ENCODE assay signal across 1 cellular context in genomic region chr2:69827796-69828540, GRCh38.
TF ChIP-seq lines count a peak whose summit lies in the region.

No MANE protein-coding gene starts in this region.

TF ChIP-seq in GM23338, 12 proteins besides CTCF, POLR2A, EP300 and RAD21 (continued from another document):
- TF ChIP-seq, protein P1, sequence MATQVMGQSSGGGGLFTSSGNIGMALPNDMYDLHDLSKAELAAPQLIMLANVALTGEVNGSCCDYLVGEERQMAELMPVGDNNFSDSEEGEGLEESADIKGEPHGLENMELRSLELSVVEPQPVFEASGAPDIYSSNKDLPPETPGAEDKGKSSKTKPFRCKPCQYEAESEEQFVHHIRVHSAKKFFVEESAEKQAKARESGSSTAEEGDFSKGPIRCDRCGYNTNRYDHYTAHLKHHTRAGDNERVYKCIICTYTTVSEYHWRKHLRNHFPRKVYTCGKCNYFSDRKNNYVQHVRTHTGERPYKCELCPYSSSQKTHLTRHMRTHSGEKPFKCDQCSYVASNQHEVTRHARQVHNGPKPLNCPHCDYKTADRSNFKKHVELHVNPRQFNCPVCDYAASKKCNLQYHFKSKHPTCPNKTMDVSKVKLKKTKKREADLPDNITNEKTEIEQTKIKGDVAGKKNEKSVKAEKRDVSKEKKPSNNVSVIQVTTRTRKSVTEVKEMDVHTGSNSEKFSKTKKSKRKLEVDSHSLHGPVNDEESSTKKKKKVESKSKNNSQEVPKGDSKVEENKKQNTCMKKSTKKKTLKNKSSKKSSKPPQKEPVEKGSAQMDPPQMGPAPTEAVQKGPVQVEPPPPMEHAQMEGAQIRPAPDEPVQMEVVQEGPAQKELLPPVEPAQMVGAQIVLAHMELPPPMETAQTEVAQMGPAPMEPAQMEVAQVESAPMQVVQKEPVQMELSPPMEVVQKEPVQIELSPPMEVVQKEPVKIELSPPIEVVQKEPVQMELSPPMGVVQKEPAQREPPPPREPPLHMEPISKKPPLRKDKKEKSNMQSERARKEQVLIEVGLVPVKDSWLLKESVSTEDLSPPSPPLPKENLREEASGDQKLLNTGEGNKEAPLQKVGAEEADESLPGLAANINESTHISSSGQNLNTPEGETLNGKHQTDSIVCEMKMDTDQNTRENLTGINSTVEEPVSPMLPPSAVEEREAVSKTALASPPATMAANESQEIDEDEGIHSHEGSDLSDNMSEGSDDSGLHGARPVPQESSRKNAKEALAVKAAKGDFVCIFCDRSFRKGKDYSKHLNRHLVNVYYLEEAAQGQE (IDR thresholded peaks at IDR 0.05; ENCODE audit: unreplicated experiment): no peak
- no peak for TF ChIP-seq ZNF331 (CRISPR knock-in tag; IDR thresholded peaks at IDR 0.05; ENCODE audit: low read depth)
- no peak for TF ChIP-seq STAT1 (IDR thresholded peaks at IDR 0.05; ENCODE audit: unreplicated experiment)
- TF ChIP-seq, protein P2, sequence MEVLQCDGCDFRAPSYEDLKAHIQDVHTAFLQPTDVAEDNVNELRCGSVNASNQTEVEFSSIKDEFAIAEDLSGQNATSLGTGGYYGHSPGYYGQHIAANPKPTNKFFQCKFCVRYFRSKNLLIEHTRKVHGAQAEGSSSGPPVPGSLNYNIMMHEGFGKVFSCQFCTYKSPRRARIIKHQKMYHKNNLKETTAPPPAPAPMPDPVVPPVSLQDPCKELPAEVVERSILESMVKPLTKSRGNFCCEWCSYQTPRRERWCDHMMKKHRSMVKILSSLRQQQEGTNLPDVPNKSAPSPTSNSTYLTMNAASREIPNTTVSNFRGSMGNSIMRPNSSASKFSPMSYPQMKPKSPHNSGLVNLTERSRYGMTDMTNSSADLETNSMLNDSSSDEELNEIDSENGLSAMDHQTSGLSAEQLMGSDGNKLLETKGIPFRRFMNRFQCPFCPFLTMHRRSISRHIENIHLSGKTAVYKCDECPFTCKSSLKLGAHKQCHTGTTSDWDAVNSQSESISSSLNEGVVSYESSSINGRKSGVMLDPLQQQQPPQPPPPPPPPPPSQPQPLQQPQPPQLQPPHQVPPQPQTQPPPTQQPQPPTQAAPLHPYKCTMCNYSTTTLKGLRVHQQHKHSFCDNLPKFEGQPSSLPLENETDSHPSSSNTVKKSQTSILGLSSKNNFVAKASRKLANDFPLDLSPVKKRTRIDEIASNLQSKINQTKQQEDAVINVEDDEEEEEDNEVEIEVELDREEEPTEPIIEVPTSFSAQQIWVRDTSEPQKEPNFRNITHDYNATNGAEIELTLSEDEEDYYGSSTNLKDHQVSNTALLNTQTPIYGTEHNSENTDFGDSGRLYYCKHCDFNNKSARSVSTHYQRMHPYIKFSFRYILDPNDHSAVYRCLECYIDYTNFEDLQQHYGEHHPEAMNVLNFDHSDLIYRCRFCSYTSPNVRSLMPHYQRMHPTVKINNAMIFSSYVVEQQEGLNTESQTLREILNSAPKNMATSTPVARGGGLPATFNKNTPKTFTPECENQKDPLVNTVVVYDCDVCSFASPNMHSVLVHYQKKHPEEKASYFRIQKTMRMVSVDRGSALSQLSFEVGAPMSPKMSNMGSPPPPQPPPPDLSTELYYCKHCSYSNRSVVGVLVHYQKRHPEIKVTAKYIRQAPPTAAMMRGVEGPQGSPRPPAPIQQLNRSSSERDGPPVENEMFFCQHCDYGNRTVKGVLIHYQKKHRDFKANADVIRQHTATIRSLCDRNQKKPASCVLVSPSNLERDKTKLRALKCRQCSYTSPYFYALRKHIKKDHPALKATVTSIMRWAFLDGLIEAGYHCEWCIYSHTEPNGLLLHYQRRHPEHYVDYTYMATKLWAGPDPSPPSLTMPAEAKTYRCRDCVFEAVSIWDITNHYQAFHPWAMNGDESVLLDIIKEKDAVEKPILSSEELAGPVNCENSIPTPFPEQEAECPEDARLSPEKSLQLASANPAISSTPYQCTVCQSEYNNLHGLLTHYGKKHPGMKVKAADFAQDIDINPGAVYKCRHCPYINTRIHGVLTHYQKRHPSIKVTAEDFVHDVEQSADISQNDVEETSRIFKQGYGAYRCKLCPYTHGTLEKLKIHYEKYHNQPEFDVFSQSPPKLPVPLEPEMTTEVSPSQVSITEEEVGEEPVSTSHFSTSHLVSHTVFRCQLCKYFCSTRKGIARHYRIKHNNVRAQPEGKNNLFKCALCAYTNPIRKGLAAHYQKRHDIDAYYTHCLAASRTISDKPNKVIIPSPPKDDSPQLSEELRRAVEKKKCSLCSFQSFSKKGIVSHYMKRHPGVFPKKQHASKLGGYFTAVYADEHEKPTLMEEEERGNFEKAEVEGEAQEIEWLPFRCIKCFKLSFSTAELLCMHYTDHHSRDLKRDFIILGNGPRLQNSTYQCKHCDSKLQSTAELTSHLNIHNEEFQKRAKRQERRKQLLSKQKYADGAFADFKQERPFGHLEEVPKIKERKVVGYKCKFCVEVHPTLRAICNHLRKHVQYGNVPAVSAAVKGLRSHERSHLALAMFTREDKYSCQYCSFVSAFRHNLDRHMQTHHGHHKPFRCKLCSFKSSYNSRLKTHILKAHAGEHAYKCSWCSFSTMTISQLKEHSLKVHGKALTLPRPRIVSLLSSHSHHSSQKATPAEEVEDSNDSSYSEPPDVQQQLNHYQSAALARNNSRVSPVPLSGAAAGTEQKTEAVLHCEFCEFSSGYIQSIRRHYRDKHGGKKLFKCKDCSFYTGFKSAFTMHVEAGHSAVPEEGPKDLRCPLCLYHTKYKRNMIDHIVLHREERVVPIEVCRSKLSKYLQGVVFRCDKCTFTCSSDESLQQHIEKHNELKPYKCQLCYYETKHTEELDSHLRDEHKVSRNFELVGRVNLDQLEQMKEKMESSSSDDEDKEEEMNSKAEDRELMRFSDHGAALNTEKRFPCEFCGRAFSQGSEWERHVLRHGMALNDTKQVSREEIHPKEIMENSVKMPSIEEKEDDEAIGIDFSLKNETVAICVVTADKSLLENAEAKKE (CRISPR knock-in tag; IDR thresholded peaks at IDR 0.05): no peak
- TF ChIP-seq ETS1 (IDR thresholded peaks at IDR 0.05): no peak
- TF ChIP-seq JUNB (IDR thresholded peaks at IDR 0.05; ENCODE audit: unreplicated experiment): no peak
- no peak for TF ChIP-seq EZH2 (IDR thresholded peaks at IDR 0.05; ENCODE audit: low read depth, unreplicated experiment)
